18 cellular contexts compared by ENCODE assay signal in the genomic region with DNA sequence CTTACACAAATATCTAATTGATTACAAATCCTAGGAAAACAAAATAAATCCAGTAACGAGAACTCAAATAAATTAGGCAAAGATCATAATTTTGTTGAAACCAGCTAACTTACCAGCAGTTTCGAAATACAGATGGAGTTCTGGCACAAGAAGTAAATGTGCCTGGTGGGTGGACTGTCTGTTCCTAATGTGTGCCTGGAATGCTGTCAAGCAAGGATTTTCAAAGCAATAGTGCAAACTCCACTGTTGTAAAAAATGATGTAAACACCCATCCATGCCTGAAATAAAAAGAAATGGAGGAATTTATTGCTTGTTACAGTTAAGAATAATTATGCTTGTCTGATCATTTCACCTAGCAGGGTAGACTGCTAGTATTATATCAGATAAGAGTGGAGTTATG.
"Had no signal": no experiment of that assay in that cellular context is flagged by ENCODE, and none has a peak within 500 bp of the region (broad histone marks: within the 10 kb centered on the region; RNA-seq: fewer than 3 reads in every experiment).

No MANE protein-coding gene starts in this region.

- H3K9me3 ChIP-seq: gastroesophageal sphincter, ovary, tibial artery had no signal

- H3K4me1 ChIP-seq: gastroesophageal sphincter, neural progenitor cell, tibial artery had no signal

- H3K4me2 ChIP-seq: neural progenitor cell had no signal

- H2AFZ ChIP-seq: neural progenitor cell had no signal

- H3K27ac ChIP-seq: gastroesophageal sphincter, neural progenitor cell, ovary, tibial artery had no signal

- H3K27me3 ChIP-seq: dorsolateral prefrontal cortex, gastroesophageal sphincter, neural progenitor cell, ovary, tibial artery had no signal

- FAIRE-seq: small intestine had no signal

- H3K4me3 ChIP-seq: dorsolateral prefrontal cortex, gastroesophageal sphincter, neural progenitor cell, ovary, tibial artery had no signal

- DNase-seq: cortex of kidney; effector CD8-positive, alpha-beta T cell; glutamatergic neuron; immature natural killer cell; kidney glomerular epithelial cell; nucleus accumbens; ovary; right cardiac atrium; small intestine; stimulated activated CD4-positive, alpha-beta T cell treated with anti-CD3 and anti-CD28 coated beads, Interleukin-12 subunit alpha, Interleukin-12 subunit beta, amount 100 ng/mL, for 4 hours; stimulated activated naive CD8-positive, alpha-beta T cell treated with anti-CD3 and anti-CD28 coated beads, Interleukin-15, Interleukin-2, amounts not matched to agents 100 U/mL and 50 U/mL, for 24 hours; tibial artery had no signal

- ATAC-seq: esophagus mucosa; gastroesophageal sphincter; left lobe of liver; natural killer cell treated with Interleukin-12 subunit alpha and Interleukin-12 subunit beta and Interleukin-15 and Interleukin-18, amount 100 ng/mL, for 72 hours; right cardiac atrium; stimulated activated naive CD8-positive, alpha-beta T cell treated with anti-CD3 and anti-CD28 coated beads, Interleukin-15, Interleukin-2, amounts not matched to agents 100 U/mL and 50 U/mL, for 24 hours had no signal

- H3K36me3 ChIP-seq: gastroesophageal sphincter, neural progenitor cell, ovary, tibial artery had no signal

- H3K9ac ChIP-seq: neural progenitor cell had no signal
